Comparison of ENCODE assay signal across 5 cellular contexts in the genomic region with DNA sequence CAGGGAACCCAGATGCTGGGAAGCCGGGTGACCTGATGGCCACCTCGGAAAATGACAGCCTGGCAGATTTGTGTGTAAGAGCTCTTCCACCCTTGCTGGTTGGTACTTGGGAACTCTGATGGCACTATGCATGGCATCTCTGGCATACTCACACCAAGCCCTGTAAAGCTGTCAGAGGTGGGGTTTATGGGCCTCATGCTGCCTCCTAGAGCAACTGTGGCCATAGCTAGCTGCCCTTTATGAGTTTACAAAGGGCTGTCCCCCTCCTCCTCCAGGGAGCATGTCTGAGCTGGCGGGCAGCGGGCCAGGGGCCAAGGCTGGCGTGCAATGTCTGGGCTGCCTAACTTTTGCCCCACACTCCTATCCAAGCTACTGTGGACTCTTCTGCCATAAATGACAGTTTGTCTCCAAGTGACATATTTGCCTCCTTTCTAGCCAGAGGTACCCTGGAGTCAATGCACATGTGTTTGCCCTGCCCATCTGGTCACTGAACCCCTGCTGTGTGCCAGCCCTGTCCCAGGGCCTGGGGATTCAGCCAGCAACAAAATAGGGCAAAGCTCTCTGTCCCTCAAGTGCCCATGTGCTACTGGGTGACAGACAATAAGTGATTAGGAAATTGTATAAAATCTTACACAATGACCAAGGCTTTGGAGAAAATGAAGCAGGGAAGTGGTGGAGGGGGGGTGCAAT. TPM values are rescaled to one million over a fixed set of nuclear protein-coding genes. Genes with fewer than 3 reads are reported as not detected.
"Had no signal": no experiment of that assay in that cellular context is flagged by ENCODE, and none has a peak within 500 bp of the region (broad histone marks: within the 10 kb centered on the region; RNA-seq: fewer than 3 reads in every experiment).

No MANE protein-coding gene starts in this region.

RNA-seq across cellular contexts. Expression of a gene that starts 15.8 kb away (rescaled TPM):
- total RNA-seq: LHCN-M2, MCF 10A, NCI-H460, RPMI7951, SK-MEL-5 had no signal
